Comparison of ENCODE assay signal across 17 cellular contexts in the genomic region with DNA sequence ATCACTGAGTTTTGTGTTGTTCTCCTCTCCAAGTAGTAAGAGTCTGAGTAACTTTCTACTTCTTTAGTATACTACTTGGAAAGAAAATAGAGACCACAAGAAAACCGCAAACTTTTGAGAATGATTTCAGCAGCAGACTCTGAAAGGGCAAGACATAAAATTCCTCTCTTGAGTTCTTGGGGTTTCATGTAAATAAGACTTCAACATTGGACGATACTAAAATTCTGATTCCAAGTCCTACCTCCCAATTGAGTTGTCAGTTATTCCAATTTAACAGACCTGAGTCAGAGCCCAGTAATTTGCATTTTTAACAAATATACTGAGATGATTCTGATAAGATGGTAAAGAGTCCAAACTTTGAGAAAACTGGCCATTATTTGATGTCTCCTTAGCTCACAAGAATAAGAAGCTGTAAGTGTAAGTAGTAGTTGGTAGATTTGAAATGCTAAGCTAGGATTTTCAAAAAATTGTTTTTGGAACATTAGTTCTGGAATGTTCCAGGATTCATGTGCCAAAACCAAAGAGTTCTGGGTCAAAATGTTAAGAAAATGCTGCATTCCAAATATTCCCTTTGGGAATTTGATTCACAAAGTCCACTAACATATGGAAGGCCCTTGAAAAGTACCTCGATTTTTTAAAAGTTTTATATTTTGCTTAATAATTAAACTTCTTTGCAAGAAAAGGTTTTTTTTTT.
DNase-seq lines count a peak whose midpoint lies in the region; ATAC-seq and TF ChIP-seq lines count a peak whose summit lies in the region.
"Had no signal": no experiment of that assay in that cellular context is flagged by ENCODE, and none has a peak within 500 bp of the region (broad histone marks: within the 10 kb centered on the region; RNA-seq: fewer than 3 reads in every experiment).

No MANE protein-coding gene starts in this region.

- no peaks in the 10 kb centered on the region for H3K27me3 Mint-ChIP-seq in CD8-positive, alpha-beta memory T cell
- H3K27me3 Mint-ChIP-seq: IgD-negative memory B cell had no signal

- peaks cover 3 to 22% (median 16%) of the 10 kb centered on the region in 5 donors for H3K9me3 Mint-ChIP-seq in CD8-positive, alpha-beta memory T cell
- H3K9me3 Mint-ChIP-seq: IgD-negative memory B cell had no signal

- no peaks in the 10 kb centered on the region for H3K36me3 Mint-ChIP-seq in CD8-positive, alpha-beta memory T cell

- intact Hi-C loops in left lung (cut with DNase I), result no loop called here

- ATAC-seq in left lung, result peak; percentile 50
- peak; percentile 29 for ATAC-seq in thoracic aorta (ENCODE audit: insufficient number of reproducible peaks, low FRiP score, low read depth)
- no peak for ATAC-seq in HG02840 (IDR thresholded peaks at IDR 0.05; ENCODE audit: low FRiP score, unreplicated experiment)

- POLR2A ChIA-PET in CD8-positive, alpha-beta memory T cell (lab: Charles Lee), result no interaction called here

- H3K4me1 Mint-ChIP-seq in CD8-positive, alpha-beta memory T cell, result no peaks in the 10 kb centered on the region
- H3K4me1 Mint-ChIP-seq: IgD-negative memory B cell had no signal

- CTCF ChIA-PET in CD8-positive, alpha-beta memory T cell (lab: Charles Lee), result no interaction called here

- H3K9me3 ChIP-seq in left lung, result no peaks in the 10 kb centered on the region
- H3K9me3 ChIP-seq in thoracic aorta, result no peaks in the 10 kb centered on the region
- no peaks in the 10 kb centered on the region for H3K9me3 ChIP-seq in CD8-positive, alpha-beta memory T cell (ENCODE audit: low read length)
- H3K9me3 ChIP-seq: BLaER1, SK-N-SH, testis had no signal

- H3K27ac Mint-ChIP-seq in CD8-positive, alpha-beta memory T cell, result no peak overlapping the region
- H3K27ac Mint-ChIP-seq: IgD-negative memory B cell had no signal

- no peak overlapping the region for H3K4me3 ChIP-seq in choroid plexus epithelial cell (ENCODE audit: low read depth, low read length)
- H3K4me3 ChIP-seq in left lung, result no peak overlapping the region
- peak overlapping the region; percentile 38 for H3K4me3 ChIP-seq in thoracic aorta
- H3K4me3 ChIP-seq in CD8-positive, alpha-beta memory T cell (ENCODE audit: low read length), result no peak overlapping the region
- H3K4me3 ChIP-seq: BLaER1, testis had no signal

- H3K27ac ChIP-seq in left lung (no peak overlapping the region), thoracic aorta (peak overlapping the region; percentile 52 to 62)
- H3K27ac ChIP-seq in CD8-positive, alpha-beta memory T cell (ENCODE audit: low read depth, low read length), result no peak overlapping the region
- H3K27ac ChIP-seq: BLaER1 had no signal

- H3K4me1 ChIP-seq in left lung (no peaks in the 10 kb centered on the region), thoracic aorta (ENCODE audit: control insufficient read depth in 1 of 2, low read depth in 2 of 2) (peaks cover 21 to 53% of the 10 kb centered on the region in 2 donors)
- H3K4me1 ChIP-seq in CD8-positive, alpha-beta memory T cell (ENCODE audit: insufficient read depth, low read length), result no peaks in the 10 kb centered on the region

- DNase-seq in LHCN-M2 (ENCODE audit: low read depth), result peak; percentile 69
- DNase-seq in choroid plexus epithelial cell (ENCODE audit: low read depth), result peak; percentile 80
- no peak for DNase-seq in left lung
- DNase-seq in thoracic aorta (ENCODE audit: low spot score), result no peak
- DNase-seq in CD8-positive, alpha-beta memory T cell, result no peak
- no peak for DNase-seq in SHP77 (lab: John Stamatoyannopoulos, UW)
- DNase-seq: activated CD4-positive, alpha-beta T cell treated with anti-CD3 and anti-CD28 coated beads for 1 hour; GDM1; hippocampal formation; NCI-H2081 treated with DMSO at 0.1 percent for 48 hours; NCI-H524 treated with DMSO at 0.1 percent for 48 hours; right cardiac atrium; SK-N-SH; testis had no signal

- H3K27me3 ChIP-seq in left lung (no peaks in the 10 kb centered on the region), thoracic aorta (replicated peaks; ENCODE audit: insufficient read depth) (no peaks in the 10 kb centered on the region)
- no peaks in the 10 kb centered on the region for H3K27me3 ChIP-seq in CD8-positive, alpha-beta memory T cell (ENCODE audit: insufficient read depth, low read length, poor library complexity, severe bottlenecking)
- H3K27me3 ChIP-seq: BLaER1, testis had no signal

- TF ChIP-seq CTCF in choroid plexus epithelial cell (conservative IDR thresholded peaks at IDR 0.05; ENCODE audit: low read depth, low read length) (no peak), left lung (IDR thresholded peaks at IDR 0.05) (no peak), thoracic aorta (IDR thresholded peaks at IDR 0.05) (no peak)

- H3K36me3 ChIP-seq in left lung, result no peaks in the 10 kb centered on the region
- H3K36me3 ChIP-seq in thoracic aorta, result no peaks in the 10 kb centered on the region
- H3K36me3 ChIP-seq in CD8-positive, alpha-beta memory T cell (ENCODE audit: insufficient read depth, low read length), result no peaks in the 10 kb centered on the region
- H3K36me3 ChIP-seq: BLaER1 had no signal

- no peak overlapping the region for H3K4me3 Mint-ChIP-seq in CD8-positive, alpha-beta memory T cell
- H3K4me3 Mint-ChIP-seq: IgD-negative memory B cell had no signal

Comparison
In these comparisons a context has a peak if more than half of its experiments do, and no peak if none do; other contexts are left out.
1. DNase-seq: peak in LHCN-M2 (single experiment) and choroid plexus epithelial cell (single experiment); none in left lung (0 of 2), thoracic aorta (single experiment), CD8-positive, alpha-beta memory T cell (0 of 5) and SHP77 (0 of 2).
2. H3K27ac ChIP-seq: peak in thoracic aorta (2 of 2); none in left lung (0 of 2) and CD8-positive, alpha-beta memory T cell (single experiment).